28 cellular contexts compared by ENCODE assay signal in genomic region chr18:5142859-5143258, GRCh38. TPM values are rescaled to one million over a fixed set of nuclear protein-coding genes. Genes with fewer than 3 reads are reported as not detected.
"Had no signal": no experiment of that assay in that cellular context is flagged by ENCODE, and none has a peak within 500 bp of the region (broad histone marks: within the 10 kb centered on the region; RNA-seq: fewer than 3 reads in every experiment).

No MANE protein-coding gene starts in this region.

- H3K27ac Mint-ChIP-seq: activated naive CD4-positive, alpha-beta T cell treated with anti-CD3 and anti-CD28 coated beads for 36 hours; endodermal cell; mesothelial cell of epicardium; nephron; stimulated activated effector memory CD8-positive, alpha-beta T cell treated with anti-CD3 and anti-CD28 coated beads, Interleukin-12 subunit alpha, Interleukin-12 subunit beta, amount 100 ng/mL, for 72 hours had no signal

- H3K9me3 ChIP-seq: left lung, sigmoid colon, thoracic aorta, upper lobe of left lung had no signal

- H3K27ac ChIP-seq: brain microvascular endothelial cell, dorsolateral prefrontal cortex, foreskin keratinocyte, left lung, sigmoid colon, stomach, thoracic aorta, upper lobe of left lung had no signal

- H3K4me1 ChIP-seq: foreskin keratinocyte, left lung, sigmoid colon, stomach, upper lobe of left lung had no signal

- H3K36me3 ChIP-seq: brain microvascular endothelial cell, left lung, sigmoid colon, stomach, thoracic aorta, upper lobe of left lung had no signal

- H3K4me1 Mint-ChIP-seq: endodermal cell; mesothelial cell of epicardium; stimulated activated effector memory CD8-positive, alpha-beta T cell treated with anti-CD3 and anti-CD28 coated beads, Interleukin-12 subunit alpha, Interleukin-12 subunit beta, amount 100 ng/mL, for 72 hours had no signal

- H3K36me3 Mint-ChIP-seq: mesothelial cell of epicardium; stimulated activated effector memory CD8-positive, alpha-beta T cell treated with anti-CD3 and anti-CD28 coated beads, Interleukin-12 subunit alpha, Interleukin-12 subunit beta, amount 100 ng/mL, for 72 hours had no signal

- H3K27me3 ChIP-seq: brain microvascular endothelial cell, dorsolateral prefrontal cortex, foreskin keratinocyte, left lung, sigmoid colon, stomach, upper lobe of left lung had no signal

- H3K4me3 Mint-ChIP-seq: activated naive CD4-positive, alpha-beta T cell treated with anti-CD3 and anti-CD28 coated beads for 36 hours; activated T-cell treated with anti-CD3 and anti-CD28 coated beads, Interleukin-2, amount 50 U/mL, for 4 hours; endodermal cell; mesothelial cell of epicardium; nephron; stimulated activated effector memory CD8-positive, alpha-beta T cell treated with anti-CD3 and anti-CD28 coated beads, Interleukin-12 subunit alpha, Interleukin-12 subunit beta, amount 100 ng/mL, for 72 hours had no signal

- DNase-seq: activated CD4-positive, alpha-beta T cell treated with anti-CD3 and anti-CD28 coated beads, Interleukin-2, amount 50 U/mL, for 1 hour; activated CD4-positive, CD25-positive, alpha-beta regulatory T cell treated with anti-CD3 and anti-CD28 coated beads, Interleukin-2, amount 50 U/mL, for 72 hours; activated CD8-positive, alpha-beta memory T cell treated with anti-CD3 and anti-CD28 coated beads, Interleukin-2, amount 50 U/mL, for 4 hours; activated naive CD4-positive, alpha-beta T cell treated with anti-CD3 and anti-CD28 coated beads for 36 hours; activated T-cell treated with anti-CD3 and anti-CD28 coated beads, Interleukin-2, amount 50 U/mL, for 4 hours; aorta; brain microvascular endothelial cell; central memory CD4-positive, alpha-beta T cell; dorsolateral prefrontal cortex; endodermal cell; foreskin keratinocyte; glutamatergic neuron; left lung; nucleus accumbens; posterior cingulate gyrus; sigmoid colon; stimulated activated CD4-positive, alpha-beta T cell treated with anti-CD3 and anti-CD28 coated beads, Interleukin-4, amount 100 ng/mL, for 24 hours; stomach; upper lobe of left lung had no signal

- ATAC-seq: activated T-cell treated with anti-CD3 and anti-CD28 coated beads, Interleukin-2, amount 50 U/mL, for 4 hours; foreskin keratinocyte; left lung; stimulated activated effector memory CD8-positive, alpha-beta T cell treated with anti-CD3 and anti-CD28 coated beads, Interleukin-12 subunit alpha, Interleukin-12 subunit beta, amount 100 ng/mL, for 72 hours had no signal

- H3K9me3 Mint-ChIP-seq: activated naive CD4-positive, alpha-beta T cell treated with anti-CD3 and anti-CD28 coated beads for 36 hours; activated T-cell treated with anti-CD3 and anti-CD28 coated beads, Interleukin-2, amount 50 U/mL, for 4 hours; endodermal cell; mesothelial cell of epicardium; nephron; stimulated activated effector memory CD8-positive, alpha-beta T cell treated with anti-CD3 and anti-CD28 coated beads, Interleukin-12 subunit alpha, Interleukin-12 subunit beta, amount 100 ng/mL, for 72 hours had no signal

- H3K4me3 ChIP-seq: dorsolateral prefrontal cortex, left lung, sigmoid colon, stomach, thoracic aorta, upper lobe of left lung had no signal

RNA-seq across cellular contexts. Expression of gene AKAIN1, which starts 54.2 kb away (rescaled TPM):
- total RNA-seq: activated naive CD4-positive, alpha-beta T cell treated with anti-CD3 and anti-CD28 coated beads for 36 hours; activated T-cell treated with anti-CD3 and anti-CD28 coated beads, Interleukin-2, amount 50 U/mL, for 4 hours; aorta; endodermal cell; epithelial cell of proximal tubule; fibroblast of lung; foreskin keratinocyte; left lung; lung microvascular endothelial cell; mesothelial cell of epicardium; renal cortical epithelial cell; sigmoid colon; stomach; thoracic aorta; upper lobe of left lung had no signal
- polyA plus RNA-seq: aorta, fibroblast of lung, foreskin keratinocyte, keratinocyte had no signal
